Comparison of ENCODE assay signal across 12 cellular contexts in genomic region chr3:123620338-123620737, GRCh38. TPM values are rescaled to one million over a fixed set of nuclear protein-coding genes. Genes with fewer than 3 reads are reported as not detected.
A peak's percentile ranks its signal among the peaks of the same experiment; 100 is the strongest.
DNase-seq lines count a peak whose midpoint lies in the region; ATAC-seq, FAIRE-seq and TF ChIP-seq lines count a peak whose summit lies in the region.
"Had no signal": no experiment of that assay in that cellular context is flagged by ENCODE, and none has a peak within 500 bp of the region (broad histone marks: within the 10 kb centered on the region; RNA-seq: fewer than 3 reads in every experiment).

No MANE protein-coding gene starts in this region.

- H3K9me3 Mint-ChIP-seq in naive thymus-derived CD8-positive, alpha-beta T cell, result no peaks in the 10 kb centered on the region

- H3K4me1 Mint-ChIP-seq in naive thymus-derived CD8-positive, alpha-beta T cell, result peaks cover 0 to 11% (median 2%) of the 10 kb centered on the region in 4 donors

- TF ChIP-seq EP300 in esophagus muscularis mucosa (IDR thresholded peaks at IDR 0.05), result peak; percentile 67

- 26% methylated on average over 8 of the region's 8 CpGs for WGBS in esophagus muscularis mucosa
- WGBS in small intestine, 3 donors, result 69 to 89% (median 89%) methylated on average over 8 of the region's 8 CpGs

- POLR2A ChIA-PET in naive thymus-derived CD8-positive, alpha-beta T cell (lab: Charles Lee), result no interaction called here

- peaks cover 37% of the 10 kb centered on the region for H3K4me1 ChIP-seq in SJSA1 (replicated peaks)
- peaks cover 4 to 81% (median 77%) of the 10 kb centered on the region in 4 donors for H3K4me1 ChIP-seq in esophagus muscularis mucosa
- no peaks in the 10 kb centered on the region for H3K4me1 ChIP-seq in small intestine (ENCODE audit: control insufficient read depth in 2 of 2, insufficient read depth in 1 of 2, low read depth in 1 of 2, low read length in 1 of 2)

- no peaks in the 10 kb centered on the region for H3K9me3 ChIP-seq in SJSA1 (replicated peaks)
- no peaks in the 10 kb centered on the region for H3K9me3 ChIP-seq in esophagus muscularis mucosa
- H3K9me3 ChIP-seq in small intestine (ENCODE audit: control insufficient read depth, low read depth), result no peaks in the 10 kb centered on the region

- peak overlapping the region; percentile 28 for H3K4me3 ChIP-seq in SJSA1
- peak overlapping the region; percentile 59 to 68 (median 62) for H3K4me3 ChIP-seq in esophagus muscularis mucosa
- H3K4me3 ChIP-seq in small intestine (ENCODE audit: low read depth in 1 of 2, low read length in 2 of 2), result no peak overlapping the region

- no peak for ATAC-seq in naive thymus-derived CD8-positive, alpha-beta T cell
- ATAC-seq: HCT116 had no signal

- H3K36me3 ChIP-seq in SJSA1 (peaks cover 8% of the 10 kb centered on the region), esophagus muscularis mucosa (peaks cover 0 to 60% (median 26%) of the 10 kb centered on the region in 4 donors), small intestine (ENCODE audit: control insufficient read depth in 2 of 2, insufficient read depth in 2 of 2, low read length in 2 of 2) (no peaks in the 10 kb centered on the region)

- peak; percentile 71 for TF ChIP-seq POLR2A in esophagus muscularis mucosa (IDR thresholded peaks at IDR 0.05; ENCODE audit: low read depth)

- no peak for TF ChIP-seq CTCF in esophagus muscularis mucosa (IDR thresholded peaks at IDR 0.05)

- intact Hi-C loops in esophagus muscularis mucosa (cut with DNase I), result no loop called here

- H3K27me3 ChIP-seq in SJSA1 (replicated peaks) (no peaks in the 10 kb centered on the region), esophagus muscularis mucosa (no peaks in the 10 kb centered on the region), small intestine (ENCODE audit: control insufficient read depth in 2 of 2, insufficient read depth in 2 of 2, low read length in 2 of 2) (no peaks in the 10 kb centered on the region)

- no peak for FAIRE-seq in small intestine (lab: Jason Lieb, UNC)

- H3K27ac Mint-ChIP-seq in naive thymus-derived CD8-positive, alpha-beta T cell, result no peak overlapping the region

- H3K27me3 Mint-ChIP-seq in naive thymus-derived CD8-positive, alpha-beta T cell, result no peaks in the 10 kb centered on the region

- no peak overlapping the region for H3K4me3 Mint-ChIP-seq in naive thymus-derived CD8-positive, alpha-beta T cell

- H3K36me3 Mint-ChIP-seq in naive thymus-derived CD8-positive, alpha-beta T cell, result no peaks in the 10 kb centered on the region

- H3K27ac ChIP-seq in SJSA1 (peak overlapping the region; percentile 18; the same call in 1 of the 2 replicates), esophagus muscularis mucosa (replicated peaks in 1 of 4) (peak overlapping the region; percentile 92 to 97 (median 94)), temporal lobe (ENCODE audit: low read depth, low read length) (peak overlapping the region; percentile 88), small intestine (ENCODE audit: low read depth in 1 of 2, low read length in 1 of 2) (peak overlapping the region in 1 of 2 donors; percentile 85)

- DNase-seq in SJSA1 (ENCODE audit: low read depth in 1 of 2, low spot score in 2 of 2) (peak in 1 of 2 experiments; percentile 57), esophagus muscularis mucosa (ENCODE audit: extremely low spot score) (no peak), midbrain (lab: John Stamatoyannopoulos, UW) (peak; percentile 71), DMS153 (lab: John Stamatoyannopoulos, UW) (no peak), small intestine (no peak)
- DNase-seq in stimulated activated CD4-positive, alpha-beta T cell treated with anti-CD3 and anti-CD28 coated beads, Interleukin-12 subunit alpha, Interleukin-12 subunit beta, amount 100 ng/mL, for 4 hours, result no peak
- no peak for DNase-seq in naive thymus-derived CD8-positive, alpha-beta T cell
- DNase-seq: erythroblast, NCI-H2029 treated with DMSO at 0.1 percent for 48 hours, T1000 had no signal

RNA-seq across cellular contexts. Expression of gene HACD2, which starts 35.5 kb away (rescaled TPM):
- 28.0 and 38.9 TPM in 2 replicates for total RNA-seq in SJSA1 (2014; rRNA removed; shearing (Covaris generic))
- total RNA-seq in esophagus muscularis mucosa, result 10 to 100 TPM; 20.5 to 30.3 (median 25.3) TPM
- 44.7 TPM for total RNA-seq in temporal lobe
- polyA plus RNA-seq in small intestine, result 10 to 100 TPM; 15.1 to 24.3 (median 21.0) TPM
- 10 to 100 TPM; 26.1 to 28.9 TPM for total RNA-seq in naive thymus-derived CD8-positive, alpha-beta T cell
- polyA plus RNA-seq in naive thymus-derived CD8-positive, alpha-beta T cell, result 10 to 100 TPM; 16.0 to 20.5 (median 20.1) TPM

Comparison
In these comparisons a context has a peak if more than half of its experiments do, and no peak if none do; other contexts are left out.
1. H3K4me3 ChIP-seq: peak in SJSA1 (single experiment) and esophagus muscularis mucosa (4 of 4); none in small intestine (0 of 2).